8 cellular contexts compared by ENCODE assay signal in the genomic region with DNA sequence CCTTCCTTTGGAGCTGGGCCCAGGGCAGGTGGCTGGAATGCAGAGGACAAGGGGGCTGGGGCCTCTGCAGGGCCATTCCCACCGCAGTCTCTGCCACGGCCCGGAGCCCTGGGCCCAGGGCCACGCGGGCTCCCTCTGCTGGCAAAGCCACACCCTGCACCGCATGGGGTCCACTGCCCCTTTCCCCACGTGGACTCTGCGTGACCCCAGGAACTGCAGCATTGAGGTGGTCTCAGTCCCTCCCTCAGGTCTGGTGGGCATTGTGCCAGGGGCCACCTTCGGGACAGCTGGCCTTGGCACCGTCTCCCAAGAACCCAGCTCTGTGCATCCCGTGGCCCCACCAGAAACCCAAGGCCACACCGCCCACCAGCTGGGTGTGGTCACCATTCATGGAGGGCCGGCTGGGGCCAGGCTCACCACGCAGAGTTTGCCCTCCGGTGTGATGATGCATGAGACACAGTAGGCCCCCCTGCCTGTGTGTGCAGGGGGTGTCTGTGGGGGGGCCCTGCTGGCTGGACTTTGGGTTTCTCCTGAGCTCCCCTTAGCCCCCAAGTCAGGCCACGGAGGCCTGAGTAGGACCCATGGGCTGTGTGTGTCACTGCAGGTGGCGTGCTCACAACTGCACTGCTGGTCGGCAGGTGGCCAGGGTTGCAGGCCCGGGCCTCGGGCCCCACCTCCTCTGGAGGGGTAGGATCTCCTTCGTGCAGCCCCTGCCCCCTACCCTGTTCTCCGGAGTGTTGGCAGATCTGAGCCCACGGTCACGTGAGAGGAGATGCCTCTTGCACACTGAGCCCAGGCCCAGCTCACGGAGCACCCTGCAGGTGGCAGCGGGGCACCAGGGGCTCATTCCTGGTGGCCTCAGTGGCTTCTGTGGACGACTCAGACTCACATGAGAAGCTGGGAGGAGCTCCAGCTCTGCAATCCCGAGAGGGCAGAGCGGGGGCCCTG. TPM values are rescaled to one million over a fixed set of nuclear protein-coding genes. Genes with fewer than 3 reads are reported as not detected.
DNase-seq lines count a peak whose midpoint lies in the region; ATAC-seq and TF ChIP-seq lines count a peak whose summit lies in the region.

No MANE protein-coding gene starts in this region.

- H3K4me1 ChIP-seq in neuronal stem cell (ENCODE audit: control insufficient read depth in 2 of 2, insufficient read depth in 1 of 2, low read depth in 1 of 2, low read length in 2 of 2): peaks cover 3 to 28% of the 10 kb centered on the region in 2 donors
- peaks cover 0 to 41% (median 8%) of the 10 kb centered on the region in 4 donors for H3K4me1 ChIP-seq in tibial artery

- CTCF ChIA-PET in activated CD4-positive, alpha-beta memory T cell treated with anti-CD3 and anti-CD28 coated beads, Interleukin-2, amount 10 ng/mL, durations not matched to agents 7 days and 5 days (lab: Charles Lee): interaction anchor here (0.7 to 1.5 kb wide), 5 partner anchors 17 to 64 kb away, joined by 3 to 5 read pairs (median 4); a partner anchor contains a TSS

- no peaks in the 10 kb centered on the region for H3K36me3 Mint-ChIP-seq in activated CD4-positive, alpha-beta memory T cell treated with anti-CD3 and anti-CD28 coated beads, Interleukin-2, amount 10 ng/mL, durations not matched to agents 7 days and 5 days (ENCODE audit: low read depth)

- H3K36me3 ChIP-seq in neuronal stem cell (replicated peaks in 1 of 2; ENCODE audit: control insufficient read depth in 2 of 2, insufficient read depth in 2 of 2, low read length in 2 of 2): no peaks in the 10 kb centered on the region
- peaks cover 0 to 14% (median 0%) of the 10 kb centered on the region in 3 donors for H3K36me3 ChIP-seq in tibial artery

- H3K9ac ChIP-seq in neuronal stem cell (ENCODE audit: low read depth, low read length, poor library complexity): no peak overlapping the region

- DNase-seq in DMS53 treated with DMSO at 0.1 percent for 48 hours (lab: John Stamatoyannopoulos, UW; ENCODE audit: unreplicated experiment) (peak; percentile 13), epithelial cell of esophagus (ENCODE audit: low read depth) (no peak), neuronal stem cell (ENCODE audit: low spot score) (no peak), tibial artery (peak in 1 of 2 donors; percentile 69), NCI-H2081 treated with DMSO at 0.1 percent for 48 hours (lab: John Stamatoyannopoulos, UW) (no peak)
- DNase-seq in activated CD4-positive, alpha-beta memory T cell treated with anti-CD3 and anti-CD28 coated beads, Interleukin-2, amount 10 ng/mL, durations not matched to agents 7 days and 5 days: peak; percentile 55

- H3K4ac ChIP-seq in neuronal stem cell (ENCODE audit: low read length): peak overlapping the region; percentile 76

- peak overlapping the region; percentile 97 for H2BK15ac ChIP-seq in neuronal stem cell (ENCODE audit: low read length)

- H2AK5ac ChIP-seq in neuronal stem cell (ENCODE audit: low read depth, low read length): peak overlapping the region; percentile 96

- H3K23ac ChIP-seq in neuronal stem cell (ENCODE audit: low read depth, low read length, poor library complexity): peak overlapping the region; percentile 52

- no peaks in the 10 kb centered on the region for H3K9me3 Mint-ChIP-seq in activated CD4-positive, alpha-beta memory T cell treated with anti-CD3 and anti-CD28 coated beads, Interleukin-2, amount 10 ng/mL, durations not matched to agents 7 days and 5 days

- H2AFZ ChIP-seq in neuronal stem cell (ENCODE audit: low read length): peak overlapping the region; percentile 53

- H2BK120ac ChIP-seq in neuronal stem cell (ENCODE audit: low read depth, low read length): peak overlapping the region; percentile 69

- H3K4me2 ChIP-seq in neuronal stem cell (ENCODE audit: insufficient read depth, low read length, poor library complexity, severe bottlenecking): no peak overlapping the region

- H3K27me3 Mint-ChIP-seq in activated CD4-positive, alpha-beta memory T cell treated with anti-CD3 and anti-CD28 coated beads, Interleukin-2, amount 10 ng/mL, durations not matched to agents 7 days and 5 days: peaks cover 5% of the 10 kb centered on the region

- POLR2A ChIA-PET in activated CD4-positive, alpha-beta memory T cell treated with anti-CD3 and anti-CD28 coated beads, Interleukin-2, amount 10 ng/mL, durations not matched to agents 7 days and 5 days (lab: Charles Lee): no interaction called here

- H3K27ac ChIP-seq in neuronal stem cell (replicated peaks; ENCODE audit: low read length): no peak overlapping the region
- H3K27ac ChIP-seq in tibial artery: no peak overlapping the region

- peaks cover 4% of the 10 kb centered on the region for H3K79me1 ChIP-seq in neuronal stem cell (ENCODE audit: low read depth, low read length)

- H4K8ac ChIP-seq in neuronal stem cell (ENCODE audit: low read depth, low read length): no peak overlapping the region

- H3K27ac Mint-ChIP-seq in activated CD4-positive, alpha-beta memory T cell treated with anti-CD3 and anti-CD28 coated beads, Interleukin-2, amount 10 ng/mL, durations not matched to agents 7 days and 5 days: no peak overlapping the region

- TF ChIP-seq CTCF in LNCAP (IDR thresholded peaks at IDR 0.05) (peak; percentile 97), epithelial cell of esophagus (IDR thresholded peaks at IDR 0.05; ENCODE audit: insufficient read depth, low read depth, low read length, missing control alignments) (peak; percentile 93), tibial artery (IDR thresholded peaks at IDR 0.05) (peak; percentile 66 to 79)

- no peak overlapping the region for H3K4me3 Mint-ChIP-seq in activated CD4-positive, alpha-beta memory T cell treated with anti-CD3 and anti-CD28 coated beads, Interleukin-2, amount 10 ng/mL, durations not matched to agents 7 days and 5 days

- H2BK5ac ChIP-seq in neuronal stem cell (ENCODE audit: low read length): peak overlapping the region; percentile 3

- H3K27me3 ChIP-seq in neuronal stem cell (ENCODE audit: control insufficient read depth in 3 of 3, insufficient read depth in 3 of 3, low read depth in 1 of 3, low read length in 3 of 3): peaks cover 0 to 8% (median under 1%) of the 10 kb centered on the region in 3 experiments
- peaks cover 0 to 31% of the 10 kb centered on the region in 2 donors for H3K27me3 ChIP-seq in tibial artery

- no peak overlapping the region for H4K91ac ChIP-seq in neuronal stem cell (ENCODE audit: low read depth, low read length, poor library complexity)

- H3K4me3 ChIP-seq in epithelial cell of esophagus (ENCODE audit: low read length) (no peak overlapping the region), neuronal stem cell (ENCODE audit: low read length in 2 of 2) (no peak overlapping the region), tibial artery (no peak overlapping the region)

- peak overlapping the region; percentile 4 for H3K18ac ChIP-seq in neuronal stem cell (ENCODE audit: low read length)

- no peaks in the 10 kb centered on the region for H3K9me3 ChIP-seq in neuronal stem cell (replicated peaks in 1 of 2; ENCODE audit: control insufficient read depth in 2 of 2, insufficient read depth in 1 of 2, low read depth in 1 of 2, low read length in 2 of 2)
- no peaks in the 10 kb centered on the region for H3K9me3 ChIP-seq in tibial artery

- no peak overlapping the region for H3K14ac ChIP-seq in neuronal stem cell (ENCODE audit: low read length)

- H2BK12ac ChIP-seq in neuronal stem cell (ENCODE audit: low read length): peak overlapping the region; percentile 84

- no CpG with 5 or more reads among the region's 29 CpGs for WGBS in neuronal stem cell (ENCODE audit: extremely low coverage in 2 of 2, insufficient read length in 2 of 2, insufficient replicate concordance in 1 of 2), 2 donors

- H3K4me1 Mint-ChIP-seq in activated CD4-positive, alpha-beta memory T cell treated with anti-CD3 and anti-CD28 coated beads, Interleukin-2, amount 10 ng/mL, durations not matched to agents 7 days and 5 days: peaks cover 1% of the 10 kb centered on the region

- no peak for ATAC-seq in GM18873 (IDR thresholded peaks at IDR 0.05; ENCODE audit: low FRiP score, unreplicated experiment)

- intact Hi-C loops in tibial artery (cut with DNase I; ENCODE audit: low total_unique reads): loop anchor here (5.0 kb wide), 1 partner anchor 39 kb away; no protein-coding TSS in a partner anchor

RNA-seq across cellular contexts. Expression of a gene that starts 5.7 kb away (rescaled TPM):
- under 1 TPM; 0.33 to 0.45 TPM for total RNA-seq in activated CD4-positive, alpha-beta memory T cell treated with anti-CD3 and anti-CD28 coated beads, Interleukin-2, amount 10 ng/mL, durations not matched to agents 7 days and 5 days
- 5.0 TPM for polyA plus RNA-seq in neuronal stem cell (2013, experiment 1 of 2)
- 4.8 TPM for polyA plus RNA-seq in neuronal stem cell (2013, experiment 2 of 2)

RNA-seq across cellular contexts. Expression of a gene that starts 8.3 kb away (rescaled TPM):
- 1 to 10 TPM in 1 of 2 experiments, under 1 TPM in 1; 0.98 to 1.4 TPM for total RNA-seq in activated CD4-positive, alpha-beta memory T cell treated with anti-CD3 and anti-CD28 coated beads, Interleukin-2, amount 10 ng/mL, durations not matched to agents 7 days and 5 days
- 0.45 TPM for polyA plus RNA-seq in neuronal stem cell (2013, experiment 1 of 2)
- polyA plus RNA-seq in neuronal stem cell (2013, experiment 2 of 2): 0.42 TPM

RNA-seq across cellular contexts. Expression of a gene that starts 20.1 kb away (rescaled TPM):
- not detected for total RNA-seq in activated CD4-positive, alpha-beta memory T cell treated with anti-CD3 and anti-CD28 coated beads, Interleukin-2, amount 10 ng/mL, durations not matched to agents 7 days and 5 days
- polyA plus RNA-seq in neuronal stem cell (2013, experiment 1 of 2): 2.0 TPM
- polyA plus RNA-seq in neuronal stem cell (2013, experiment 2 of 2): 2.0 TPM

RNA-seq across cellular contexts. Expression of a gene that starts 30.4 kb away (rescaled TPM):
- total RNA-seq in activated CD4-positive, alpha-beta memory T cell treated with anti-CD3 and anti-CD28 coated beads, Interleukin-2, amount 10 ng/mL, durations not matched to agents 7 days and 5 days: 10 to 100 TPM; 25.5 to 26.9 TPM
- polyA plus RNA-seq in neuronal stem cell (2013, experiment 1 of 2): 8.4 TPM
- 8.2 TPM for polyA plus RNA-seq in neuronal stem cell (2013, experiment 2 of 2)

RNA-seq across cellular contexts. Expression of a gene that starts 34.1 kb away (rescaled TPM):
- total RNA-seq in activated CD4-positive, alpha-beta memory T cell treated with anti-CD3 and anti-CD28 coated beads, Interleukin-2, amount 10 ng/mL, durations not matched to agents 7 days and 5 days: 10 to 100 TPM; 82.8 to 87.3 TPM
- 132 TPM for polyA plus RNA-seq in neuronal stem cell (2013, experiment 1 of 2)
- polyA plus RNA-seq in neuronal stem cell (2013, experiment 2 of 2): 135 TPM

Comparison
In these comparisons a context has a peak if more than half of its experiments do, and no peak if none do; other contexts are left out.
1. DNase-seq: peak in DMS53 treated with DMSO at 0.1 percent for 48 hours (single experiment) and activated CD4-positive, alpha-beta memory T cell treated with anti-CD3 and anti-CD28 coated beads, Interleukin-2, amount 10 ng/mL, durations not matched to agents 7 days and 5 days (single experiment); none in epithelial cell of esophagus (single experiment), neuronal stem cell (single experiment) and NCI-H2081 treated with DMSO at 0.1 percent for 48 hours (single experiment).
2. Peak in every context shown above with its lines, with median percentiles within 50 percentile points of each other: CTCF ChIP-seq.